ENCODE assay signal across 10 cellular contexts in the genomic region with DNA sequence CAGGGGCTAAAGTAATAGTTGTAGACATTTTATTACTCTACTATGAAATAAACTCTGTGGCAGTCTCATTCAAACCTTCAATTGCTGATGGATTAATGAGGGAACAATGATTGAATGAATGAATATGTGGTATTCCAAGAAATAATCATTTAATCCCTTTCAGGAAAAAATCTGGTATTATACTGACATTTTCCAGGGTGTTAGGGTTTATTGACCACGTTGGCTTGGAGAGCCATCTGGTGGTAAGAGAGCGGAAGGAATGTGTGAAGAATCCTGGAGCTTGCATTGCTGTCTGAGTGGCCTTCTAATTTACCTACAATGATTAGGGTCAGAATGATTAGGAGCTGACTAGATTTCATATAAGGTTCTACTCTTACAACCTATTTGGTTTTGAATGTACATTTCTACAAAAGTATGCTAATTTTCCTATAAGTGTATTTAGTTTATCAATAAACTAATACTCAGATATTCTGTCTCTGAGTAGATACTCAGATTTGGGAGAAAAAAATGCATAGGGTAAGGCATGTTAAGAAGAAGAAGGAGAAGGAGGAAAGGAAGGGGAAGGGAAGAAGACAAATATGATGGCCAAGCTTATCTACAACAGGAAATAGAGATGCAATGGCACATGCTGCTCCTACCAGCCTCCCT.
DNase-seq lines count a peak whose midpoint lies in the region; ATAC-seq and TF ChIP-seq lines count a peak whose summit lies in the region.
"Had no signal": no experiment of that assay in that cellular context is flagged by ENCODE, and none has a peak within 500 bp of the region (broad histone marks: within the 10 kb centered on the region; RNA-seq: fewer than 3 reads in every experiment).

No MANE protein-coding gene starts in this region.

- no peak overlapping the region for H3K4me3 Mint-ChIP-seq in MCF 10A (ENCODE audit: unreplicated experiment)

- no peaks in the 10 kb centered on the region for H3K9me3 ChIP-seq in breast epithelium
- no peaks in the 10 kb centered on the region for H3K9me3 ChIP-seq in upper lobe of right lung
- H3K9me3 ChIP-seq in ovary: no peaks in the 10 kb centered on the region
- H3K9me3 ChIP-seq: transverse colon had no signal

- 20 to 26% (median 22%) methylated on average over 2 of the region's 2 CpGs for WGBS in ovary, 3 donors

- no TSS peak for BruUV-seq in MCF 10A (replicated peaks; lab: Mats Ljungman, UMichigan)

- POLR2A ChIA-PET in MCF 10A (lab: Yijun Ruan, JAX): interaction anchor here (0.6 kb wide), 1 partner anchor 10 kb away, joined by 4 read pairs; no protein-coding TSS in a partner anchor

- no peak overlapping the region for H3K4me3 ChIP-seq in breast epithelium
- H3K4me3 ChIP-seq in upper lobe of right lung: no peak overlapping the region
- no peak overlapping the region for H3K4me3 ChIP-seq in ovary
- H3K4me3 ChIP-seq: transverse colon had no signal

- no peaks in the 10 kb centered on the region for H3K36me3 ChIP-seq in breast epithelium
- no peaks in the 10 kb centered on the region for H3K36me3 ChIP-seq in upper lobe of right lung
- no peaks in the 10 kb centered on the region for H3K36me3 ChIP-seq in ovary
- H3K36me3 ChIP-seq: transverse colon had no signal

- DNase-seq in MCF 10A (ENCODE audit: unreplicated experiment): peak; percentile 55
- DNase-seq in breast epithelium (ENCODE audit: low spot score in 2 of 2): no peak
- peak; percentile 50 for DNase-seq in OCI-M1 (lab: John Stamatoyannopoulos, UW)
- peak; percentile 27 for DNase-seq in fibroblast of the conjunctiva (ENCODE audit: low read depth)
- DNase-seq in upper lobe of right lung: no peak
- no peak for DNase-seq in ovary
- DNase-seq in DMS79 treated with DMSO at 0.1 percent for 48 hours (lab: John Stamatoyannopoulos, UW): no peak
- DNase-seq in NCI-H187 treated with DMSO at 0.1 percent for 48 hours (lab: John Stamatoyannopoulos, UW): no peak
- DNase-seq: left cardiac atrium, transverse colon had no signal

- intact Hi-C loops in MCF 10A (cut with micrococcal nuclease) (no loop called here), breast epithelium (cut with DNase I; ENCODE audit: low total_unique reads) (no loop called here), upper lobe of right lung (cut with DNase I) (no loop called here), ovary (cut with DNase I) (no loop called here)

- H3K9me3 Mint-ChIP-seq in MCF 10A (ENCODE audit: unreplicated experiment): no peaks in the 10 kb centered on the region

- H3K27me3 ChIP-seq in breast epithelium (no peaks in the 10 kb centered on the region), upper lobe of right lung (no peaks in the 10 kb centered on the region), ovary (no peaks in the 10 kb centered on the region)
- H3K27me3 ChIP-seq: transverse colon had no signal

- TF ChIP-seq EP300 in ovary (IDR thresholded peaks at IDR 0.05): no peak

- H3K27ac Mint-ChIP-seq in MCF 10A (ENCODE audit: low read depth, unreplicated experiment): no peak overlapping the region

- peaks cover 81% of the 10 kb centered on the region for H3K27me3 Mint-ChIP-seq in MCF 10A (ENCODE audit: insufficient read depth, unreplicated experiment)

- H3K27ac ChIP-seq in breast epithelium (no peak overlapping the region), upper lobe of right lung (no peak overlapping the region), ovary (no peak overlapping the region)
- H3K27ac ChIP-seq: transverse colon had no signal

- no peaks in the 10 kb centered on the region for H3K4me1 Mint-ChIP-seq in MCF 10A (ENCODE audit: insufficient read depth, unreplicated experiment)

- H3K36me3 Mint-ChIP-seq in MCF 10A (ENCODE audit: insufficient read depth, unreplicated experiment): no peaks in the 10 kb centered on the region

- TF ChIP-seq POLR2A in breast epithelium (IDR thresholded peaks at IDR 0.05) (no peak), ovary (IDR thresholded peaks at IDR 0.05) (no peak)

- H3K4me1 ChIP-seq in breast epithelium (no peaks in the 10 kb centered on the region), upper lobe of right lung (no peaks in the 10 kb centered on the region), ovary (ENCODE audit: insufficient read depth) (peaks cover 2% of the 10 kb centered on the region)
- H3K4me1 ChIP-seq: transverse colon had no signal

- ATAC-seq in upper lobe of right lung: no peak
- ATAC-seq: left cardiac atrium had no signal

- peak; percentile 54 for TF ChIP-seq CTCF in MCF 10A (IDR thresholded peaks at IDR 0.05; ENCODE audit: unreplicated experiment)
- TF ChIP-seq CTCF in breast epithelium (IDR thresholded peaks at IDR 0.05): peak in 1 of 3 donors; percentile 9
- TF ChIP-seq CTCF in upper lobe of right lung (IDR thresholded peaks at IDR 0.05): peak; percentile 42
- no peak for TF ChIP-seq CTCF in ovary (IDR thresholded peaks at IDR 0.05)

- CTCF ChIA-PET in MCF 10A (lab: Yijun Ruan, JAX): interaction anchor here (0.5 to 3.1 kb wide), 29 partner anchors 9 to 1730 kb away, joined by 3 to 15 read pairs (median 4); no protein-coding TSS in a partner anchor

Comparison
In these comparisons a context has a peak if more than half of its experiments do, and no peak if none do; other contexts are left out.
1. DNase-seq: peak in MCF 10A (single experiment), OCI-M1 (single experiment) and fibroblast of the conjunctiva (single experiment); none in breast epithelium (0 of 2), upper lobe of right lung (single experiment), ovary (0 of 5), DMS79 treated with DMSO at 0.1 percent for 48 hours (single experiment) and NCI-H187 treated with DMSO at 0.1 percent for 48 hours (single experiment).
2. CTCF ChIP-seq: peak in MCF 10A (single experiment) and upper lobe of right lung (single experiment); none in ovary (0 of 3).